8 cellular contexts compared by ENCODE assay signal in the genomic region with DNA sequence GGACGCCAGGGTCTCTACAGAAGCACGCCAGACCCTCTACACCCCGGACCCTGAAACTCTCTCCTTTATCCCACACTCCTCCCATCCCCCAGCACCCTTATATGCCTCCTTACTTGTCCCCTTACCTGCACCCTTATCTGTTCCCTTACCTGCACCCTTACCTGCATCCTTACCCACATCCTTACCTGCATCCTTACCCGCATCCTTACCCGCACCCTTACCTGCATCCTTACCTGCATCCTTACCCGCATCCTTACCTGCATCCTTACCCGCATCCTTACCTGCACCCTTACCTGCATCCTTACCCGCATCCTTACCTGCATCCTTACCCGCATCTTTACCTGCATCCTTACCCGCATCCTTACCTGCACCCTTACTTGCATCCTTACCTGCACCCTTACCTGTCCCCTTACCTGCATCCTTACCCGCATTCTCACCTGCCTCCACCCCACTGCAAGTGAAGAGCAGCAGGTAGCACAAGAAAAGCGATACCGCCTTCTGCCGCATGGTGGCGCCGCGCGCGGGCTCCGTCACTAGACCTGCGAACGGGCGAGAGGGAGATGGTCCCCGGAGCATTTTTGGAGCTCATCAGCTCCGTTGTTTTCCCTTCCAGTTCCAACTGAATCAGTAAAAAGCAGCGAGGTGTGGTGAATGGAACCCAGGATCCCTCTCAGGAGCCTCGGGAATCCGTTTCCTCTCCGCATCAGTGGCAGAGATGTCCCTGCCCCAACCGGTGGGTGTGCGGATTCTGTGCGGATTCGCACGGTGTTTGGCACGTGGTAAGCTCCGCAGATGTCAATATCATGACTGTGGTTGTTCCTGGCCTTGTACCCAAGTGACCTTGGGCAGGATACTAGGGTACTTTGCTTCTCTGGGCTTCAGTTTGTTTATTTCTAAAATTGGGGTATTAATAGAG. TPM values are rescaled to one million over a fixed set of nuclear protein-coding genes. Genes with fewer than 3 reads are reported as not detected.
DNase-seq lines count a peak whose midpoint lies in the region; ATAC-seq and TF ChIP-seq lines count a peak whose summit lies in the region.

No MANE protein-coding gene starts in this region.

- intact Hi-C loops in testis (cut with DNase I; ENCODE audit: low total_unique reads), result loop anchor here (10.0 kb wide), 1 partner anchor 54 kb away; no protein-coding TSS in a partner anchor

- peak; percentile 89 for TF ChIP-seq CTCF in RWPE2 (IDR thresholded peaks at IDR 0.05; ENCODE audit: poor library complexity, severe bottlenecking)
- peak; percentile 77 to 93 (median 83) for TF ChIP-seq CTCF in gastroesophageal sphincter (IDR thresholded peaks at IDR 0.05)
- TF ChIP-seq CTCF in osteoblast (IDR thresholded peaks at IDR 0.05; ENCODE audit: extremely low read depth, low read depth, low read length), result peak; percentile 93
- peak; percentile 80 to 96 (median 94) for TF ChIP-seq CTCF in testis (IDR thresholded peaks at IDR 0.05)

- TF ChIP-seq EP300 in gastroesophageal sphincter (IDR thresholded peaks at IDR 0.05), result no peak

- 15% methylated on average over 19 to 26 of the region's 36 CpGs for WGBS in gastroesophageal sphincter (ENCODE audit: low coverage in 1 of 2), 2 donors
- WGBS in testis, 2 donors, result 9 to 12% methylated on average over 33 to 36 of the region's 36 CpGs

- no peaks in the 10 kb centered on the region for H4K20me1 ChIP-seq in osteoblast (ENCODE audit: insufficient read depth, low read length)

- H3K27me3 ChIP-seq in HUES48 (ENCODE audit: control insufficient read depth, insufficient read depth, low read length) (peaks cover 10% of the 10 kb centered on the region), RWPE2 (ENCODE audit: insufficient read depth, poor library complexity, severe bottlenecking) (no peaks in the 10 kb centered on the region), gastroesophageal sphincter (no peaks in the 10 kb centered on the region), osteoblast (ENCODE audit: insufficient read depth, low read length) (no peaks in the 10 kb centered on the region), testis (no peaks in the 10 kb centered on the region)

- no peak overlapping the region for H3K27ac ChIP-seq in HUES48 (ENCODE audit: low read depth, low read length)
- H3K27ac ChIP-seq in RWPE2 (ENCODE audit: poor library complexity, severe bottlenecking), result no peak overlapping the region
- H3K27ac ChIP-seq in gastroesophageal sphincter, result peak overlapping the region in 3 of 4 donors; percentile 40 to 61 (median 49)
- H3K27ac ChIP-seq in osteoblast (ENCODE audit: low read depth, low read length), result no peak overlapping the region
- peak overlapping the region; percentile 61 to 83 for H3K27ac ChIP-seq in testis

- H3K79me2 ChIP-seq in osteoblast (ENCODE audit: insufficient read depth, low read length), result no peaks in the 10 kb centered on the region

- no peaks in the 10 kb centered on the region for H3K9me3 ChIP-seq in HUES48 (ENCODE audit: control insufficient read depth, insufficient read depth, low read length)
- H3K9me3 ChIP-seq in RWPE2 (ENCODE audit: severe bottlenecking), result no peaks in the 10 kb centered on the region
- H3K9me3 ChIP-seq in gastroesophageal sphincter, result no peaks in the 10 kb centered on the region
- H3K9me3 ChIP-seq in osteoblast (ENCODE audit: low read depth, low read length), result no peaks in the 10 kb centered on the region
- no peaks in the 10 kb centered on the region for H3K9me3 ChIP-seq in testis

- 0 out of 2 replicates have a peak, but pooled peaks cover 3% of the 10 kb centered on the region for H3K4me1 ChIP-seq in HUES48 (ENCODE audit: control insufficient read depth, insufficient read depth, low read length)
- H3K4me1 ChIP-seq in RWPE2 (ENCODE audit: insufficient read depth, poor library complexity, severe bottlenecking), result peaks cover 3% of the 10 kb centered on the region
- peaks cover 0 to 45% (median 18%) of the 10 kb centered on the region in 3 donors for H3K4me1 ChIP-seq in gastroesophageal sphincter
- peaks cover 19% of the 10 kb centered on the region for H3K4me1 ChIP-seq in osteoblast (ENCODE audit: insufficient read depth, low read length)
- peaks cover 20% of the 10 kb centered on the region for H3K4me1 ChIP-seq in testis

- ATAC-seq in RWPE2 (ENCODE audit: low read depth), result no peak; the same call in 2 of the 3 replicates
- peak; percentile 24 for ATAC-seq in gastroesophageal sphincter
- no peak for ATAC-seq in HG03196 (IDR thresholded peaks at IDR 0.05; ENCODE audit: unreplicated experiment)

- TF ChIP-seq POLR2A in gastroesophageal sphincter (IDR thresholded peaks at IDR 0.05), result no peak
- no peak for TF ChIP-seq POLR2A in testis (IDR thresholded peaks at IDR 0.05)

- peak overlapping the region; percentile 48 for H3K4me3 ChIP-seq in HUES48 (ENCODE audit: low read depth, low read length)
- no peak overlapping the region for H3K4me3 ChIP-seq in RWPE2 (ENCODE audit: severe bottlenecking)
- peak overlapping the region; percentile 23 to 50 for H3K4me3 ChIP-seq in gastroesophageal sphincter
- H3K4me3 ChIP-seq in osteoblast (ENCODE audit: insufficient read depth, low read length), result peak overlapping the region; percentile 67
- peak overlapping the region; percentile 37 to 43 for H3K4me3 ChIP-seq in testis

- H2AFZ ChIP-seq in osteoblast (ENCODE audit: low read length), result peak overlapping the region; percentile 95

- no peaks in the 10 kb centered on the region for H3K36me3 ChIP-seq in HUES48 (ENCODE audit: control insufficient read depth, insufficient read depth, low read length)
- no peaks in the 10 kb centered on the region for H3K36me3 ChIP-seq in RWPE2 (ENCODE audit: low read depth)
- H3K36me3 ChIP-seq in gastroesophageal sphincter, result peaks cover 0 to 40% of the 10 kb centered on the region in 2 donors
- no peaks in the 10 kb centered on the region for H3K36me3 ChIP-seq in osteoblast (ENCODE audit: insufficient read depth, low read length)
- H3K36me3 ChIP-seq in testis (ENCODE audit: low read depth, missing control alignments), result no peaks in the 10 kb centered on the region

- DNase-seq in COR-L47 (lab: John Stamatoyannopoulos, UW), result peak; percentile 46
- DNase-seq in RWPE2 (ENCODE audit: low spot score), result no peak
- DNase-seq in activated effector memory CD4-positive, alpha-beta T cell treated with Interleukin-2 at 50 U/mL for 16 hours, result peak; percentile 81
- peak; percentile 95 for DNase-seq in osteoblast (ENCODE audit: insufficient read length, low spot score, missing footprints)
- DNase-seq in testis, result peak; percentile 89

- H3K4me2 ChIP-seq in osteoblast (ENCODE audit: insufficient read depth, low read length), result peak overlapping the region; percentile 92

- no peak overlapping the region for H3K9ac ChIP-seq in HUES48 (ENCODE audit: low read depth, low read length)

RNA-seq across cellular contexts. Expression of a gene that starts 2.9 kb away (rescaled TPM):
- total RNA-seq in gastroesophageal sphincter (10 to 100 TPM; 28.5 to 98.5 (median 55.1) TPM), osteoblast (101 and 497 TPM in 2 replicates), testis (100 to 1,000 TPM; 120 to 288 TPM)
- polyA plus RNA-seq in testis (ENCODE audit: insufficient read depth, low read depth, low replicate concordance), result 88.9 TPM

RNA-seq across cellular contexts. Expression of a gene that starts 34.1 kb away (rescaled TPM):
- total RNA-seq in gastroesophageal sphincter, result 10 to 100 TPM in 3 of 4 donors, 1 to 10 TPM in 1; 9.2 to 17.8 (median 10.1) TPM
- total RNA-seq in osteoblast, result 0.29 and 0.36 TPM in 2 replicates
- 10 to 100 TPM in 1 of 2 donors, 1 to 10 TPM in 1; 10.0 to 10.2 TPM for total RNA-seq in testis
- polyA plus RNA-seq in testis (ENCODE audit: insufficient read depth, low read depth, low replicate concordance), result 5.2 TPM

RNA-seq across cellular contexts. Expression of a gene that starts 56.7 kb away (rescaled TPM):
- total RNA-seq in gastroesophageal sphincter (10 to 100 TPM; 12.5 to 24.2 (median 16.6) TPM), osteoblast (22.8 and 30.6 TPM in 2 replicates), testis (10 to 100 TPM; 22.6 to 23.0 TPM)
- 26.6 TPM for polyA plus RNA-seq in testis (ENCODE audit: insufficient read depth, low read depth, low replicate concordance)

Comparison
In these comparisons a context has a peak if more than half of its experiments do, and no peak if none do; other contexts are left out.
1. H3K27ac ChIP-seq: peak in gastroesophageal sphincter (3 of 4) and testis (2 of 2); none in HUES48 (single experiment), RWPE2 (single experiment) and osteoblast (single experiment).
2. Peak in every context shown above with its lines, with median percentiles within 50 percentile points of each other: CTCF ChIP-seq.